In genomic region chr20:54139188-54139587, GRCh38 we compare ENCODE assay signal across 20 cellular contexts. TPM values are rescaled to one million over a fixed set of nuclear protein-coding genes. Genes with fewer than 3 reads are reported as not detected.
DNase-seq lines count a peak whose midpoint lies in the region; ATAC-seq, FAIRE-seq and TF ChIP-seq lines count a peak whose summit lies in the region.
"Had no signal": no experiment of that assay in that cellular context is flagged by ENCODE, and none has a peak within 500 bp of the region (broad histone marks: within the 10 kb centered on the region; RNA-seq: fewer than 3 reads in every experiment).

No MANE protein-coding gene starts in this region.

- H3K4me2 ChIP-seq in A549: no peak overlapping the region

- 89% methylated on average over 7 of the region's 7 CpGs for WGBS in A549 (ENCODE audit: missing lambda C conversion rate)

- no peaks in the 10 kb centered on the region for H3K27me3 ChIP-seq in RWPE2 (ENCODE audit: insufficient read depth, poor library complexity, severe bottlenecking)

- no peak for TF ChIP-seq POLR2A in A549 (IDR thresholded peaks at IDR 0.05; ENCODE audit: low read length)

- H3K4me1 ChIP-seq in A549 (peaks cover 59% of the 10 kb centered on the region), RWPE2 (ENCODE audit: insufficient read depth, poor library complexity, severe bottlenecking) (peaks cover 34% of the 10 kb centered on the region)

- H3K4me3 ChIP-seq in A549 (no peak overlapping the region), RWPE2 (ENCODE audit: severe bottlenecking) (no peak overlapping the region), fibroblast of mammary gland (ENCODE audit: control insufficient read depth, low read depth, low read length) (no peak overlapping the region)

- no peak for ATAC-seq in A549
- ATAC-seq in RWPE2 (ENCODE audit: low read depth): no peak

- DNase-seq in A549 (ENCODE audit: low read depth in 1 of 2, low spot score in 1 of 2) (no peak), ELR (ENCODE audit: low read depth) (peak; percentile 57), RWPE2 (ENCODE audit: low spot score) (no peak), fibroblast of mammary gland (ENCODE audit: low read depth) (peak; percentile 37), SKM-1 (lab: John Stamatoyannopoulos, UW; ENCODE audit: unreplicated experiment) (no peak), NCI-H446 (lab: John Stamatoyannopoulos, UW) (no peak), DMS153 treated with DMSO at 0.1 percent for 48 hours (lab: John Stamatoyannopoulos, UW; ENCODE audit: unreplicated experiment) (no peak), DMS79 (lab: John Stamatoyannopoulos, UW) (no peak)
- DNase-seq: ACHN; AML-193; GDM1; Karpas-422; NCI-H1417; NCI-H1930; NCI-H446 treated with DMSO at 0.1 percent for 48 hours; NK-92 treated with Interleukin-12 subunit alpha and Interleukin-12 subunit beta, amount 100 ng/mL, for 24 hours had no signal

- TF ChIP-seq CTCF in A549 (IDR thresholded peaks at IDR 0.05) (no peak), RWPE2 (IDR thresholded peaks at IDR 0.05; ENCODE audit: poor library complexity, severe bottlenecking) (no peak), fibroblast of mammary gland (conservative IDR thresholded peaks at IDR 0.05; ENCODE audit: control insufficient read depth, insufficient read depth, low read depth, low read length) (no peak)

- no peaks in the 10 kb centered on the region for H3K36me3 ChIP-seq in RWPE2 (ENCODE audit: low read depth)

- CTCF ChIA-PET in A549 (lab: Yijun Ruan, JAX): interaction anchor here (0.7 to 3.6 kb wide), 9 partner anchors 10 to 61 kb away, joined by 3 to 22 read pairs (median 5); no protein-coding TSS in a partner anchor

- H3K27ac ChIP-seq in A549 (peak overlapping the region; percentile 75 to 88), RWPE2 (ENCODE audit: poor library complexity, severe bottlenecking) (peak overlapping the region; percentile 98)

- H3K9me3 ChIP-seq in A549: peaks cover 43% of the 10 kb centered on the region
- peaks cover 5% of the 10 kb centered on the region for H3K9me3 ChIP-seq in RWPE2 (ENCODE audit: severe bottlenecking)

- POLR2A ChIA-PET in A549 (lab: Yijun Ruan, JAX): interaction anchor here (1.6 kb wide), 1 partner anchor 10 kb away, joined by 5 read pairs; no protein-coding TSS in a partner anchor

- TF ChIP-seq RAD21 in A549 (conservative IDR thresholded peaks at IDR 0.05 in 1 of 2, IDR thresholded peaks at IDR 0.05 in 1 of 2): no peak

- TF ChIP-seq EP300 in A549 (IDR thresholded peaks at IDR 0.05): no peak

- no peak for FAIRE-seq in A549 (lab: Jason Lieb, UNC)
- FAIRE-seq: GM12891, GM18507, H1 had no signal

TF ChIP-seq in A549, 52 proteins besides CTCF, POLR2A, EP300 and RAD21:
- TF ChIP-seq POLR2AphosphoS2 (conservative IDR thresholded peaks at IDR 0.05; ENCODE audit: low read length) (no peak), MYC (IDR thresholded peaks at IDR 0.05; ENCODE audit: borderline replicate concordance, low read length) (no peak), FOSL2 (IDR thresholded peaks at IDR 0.05) (no peak), FOSL2 (CRISPR knock-in tag; IDR thresholded peaks at IDR 0.05) (peak; percentile 49), CBX8 (IDR thresholded peaks at IDR 0.05) (no peak), NFE2L2 (conservative IDR thresholded peaks at IDR 0.05; ENCODE audit: low read length) (no peak), JUNB (IDR thresholded peaks at IDR 0.05) (peak; percentile 25; the same call in 1 of the 2 replicates), GATA3 (IDR thresholded peaks at IDR 0.05; ENCODE audit: borderline replicate concordance) (no peak)

RNA-seq across cellular contexts. Expression of gene CYP24A1, which starts 34.6 kb away (rescaled TPM):
- polyA plus RNA-seq in A549 (2011; rRNA removed) (1,617 and 1,630 TPM in 2 replicates), A549 (2017; fragmentation: RNase III; extraction: RNeasy Plus Mini Kit Qiagen cat#74134 plus additional on column Dnase treatment) (623 to 738 TPM (median 722 TPM) in 3 replicates)
- polyA plus RNA-seq in A549 (2012; cell fraction: cytosol; rRNA removed): 456 and 584 TPM in 2 replicates
- 1,301 and 1,335 TPM in 2 replicates for polyA plus RNA-seq in A549 (2012; cell fraction: nucleus; rRNA removed)
- polyA minus RNA-seq in A549 (2011; rRNA and poly(A)+ RNA removed): 4,726 and 5,326 TPM in 2 replicates
- polyA plus RNA-seq: CD14-positive monocyte, H1 had no signal

Comparison
In these comparisons a context has a peak if more than half of its experiments do, and no peak if none do; other contexts are left out.
1. DNase-seq: peak in ELR (single experiment) and fibroblast of mammary gland (single experiment); none in A549 (0 of 2), RWPE2 (single experiment), SKM-1 (single experiment), NCI-H446 (0 of 2), DMS153 treated with DMSO at 0.1 percent for 48 hours (single experiment) and DMS79 (single experiment).